1 cellular context compared by ENCODE assay signal in genomic region chr9:4983541-4984165, GRCh38.
TF ChIP-seq lines count a peak whose summit lies in the region.

No MANE protein-coding gene starts in this region.

TF ChIP-seq in GM23338, 12 proteins besides CTCF, POLR2A, EP300 and RAD21 (continued from another document):
- TF ChIP-seq REST (IDR thresholded peaks at IDR 0.05; ENCODE audit: unreplicated experiment) (no peak), JUNB (IDR thresholded peaks at IDR 0.05; ENCODE audit: unreplicated experiment) (no peak), EZH2 (IDR thresholded peaks at IDR 0.05; ENCODE audit: low read depth, unreplicated experiment) (no peak), STAT1 (IDR thresholded peaks at IDR 0.05; ENCODE audit: unreplicated experiment) (no peak)
